ENCODE assay signal across 1 cellular context in genomic region chr2:61017003-61017555, GRCh38.
TF ChIP-seq lines count a peak whose summit lies in the region.

No MANE protein-coding gene starts in this region.

TF ChIP-seq in SK-N-SH, 30 proteins besides CTCF, POLR2A, EP300 and RAD21 (continued from another document):
- no peak for TF ChIP-seq IRF3 (IDR thresholded peaks at IDR 0.05; ENCODE audit: low read depth, low read length)
- TF ChIP-seq FOXJ3 (CRISPR knock-in tag; IDR thresholded peaks at IDR 0.05), result no peak
- TF ChIP-seq, protein P1, sequence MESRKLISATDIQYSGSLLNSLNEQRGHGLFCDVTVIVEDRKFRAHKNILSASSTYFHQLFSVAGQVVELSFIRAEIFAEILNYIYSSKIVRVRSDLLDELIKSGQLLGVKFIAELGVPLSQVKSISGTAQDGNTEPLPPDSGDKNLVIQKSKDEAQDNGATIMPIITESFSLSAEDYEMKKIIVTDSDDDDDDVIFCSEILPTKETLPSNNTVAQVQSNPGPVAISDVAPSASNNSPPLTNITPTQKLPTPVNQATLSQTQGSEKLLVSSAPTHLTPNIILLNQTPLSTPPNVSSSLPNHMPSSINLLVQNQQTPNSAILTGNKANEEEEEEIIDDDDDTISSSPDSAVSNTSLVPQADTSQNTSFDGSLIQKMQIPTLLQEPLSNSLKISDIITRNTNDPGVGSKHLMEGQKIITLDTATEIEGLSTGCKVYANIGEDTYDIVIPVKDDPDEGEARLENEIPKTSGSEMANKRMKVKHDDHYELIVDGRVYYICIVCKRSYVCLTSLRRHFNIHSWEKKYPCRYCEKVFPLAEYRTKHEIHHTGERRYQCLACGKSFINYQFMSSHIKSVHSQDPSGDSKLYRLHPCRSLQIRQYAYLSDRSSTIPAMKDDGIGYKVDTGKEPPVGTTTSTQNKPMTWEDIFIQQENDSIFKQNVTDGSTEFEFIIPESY (IDR thresholded peaks at IDR 0.05; ENCODE audit: borderline replicate concordance, low read depth), result no peak
- no peak for TF ChIP-seq USF2 (IDR thresholded peaks at IDR 0.05; ENCODE audit: borderline replicate concordance, low read depth, low read length)
- peak; percentile 28; the same call in 1 of the 2 replicates for TF ChIP-seq USF1 (IDR thresholded peaks at IDR 0.05; ENCODE audit: borderline replicate concordance, low read depth)
- no peak for TF ChIP-seq RFX5 (IDR thresholded peaks at IDR 0.05; ENCODE audit: low read length)
- TF ChIP-seq CHD2 (IDR thresholded peaks at IDR 0.05; ENCODE audit: low read length, partially characterized antibody), result peak; percentile 61
- peak; percentile 62 for TF ChIP-seq ELF1 (IDR thresholded peaks at IDR 0.05)
- TF ChIP-seq TAF1 (IDR thresholded peaks at IDR 0.05; ENCODE audit: borderline replicate concordance, low read depth, low read length), result peak; percentile 72
- TF ChIP-seq, protein P2, sequence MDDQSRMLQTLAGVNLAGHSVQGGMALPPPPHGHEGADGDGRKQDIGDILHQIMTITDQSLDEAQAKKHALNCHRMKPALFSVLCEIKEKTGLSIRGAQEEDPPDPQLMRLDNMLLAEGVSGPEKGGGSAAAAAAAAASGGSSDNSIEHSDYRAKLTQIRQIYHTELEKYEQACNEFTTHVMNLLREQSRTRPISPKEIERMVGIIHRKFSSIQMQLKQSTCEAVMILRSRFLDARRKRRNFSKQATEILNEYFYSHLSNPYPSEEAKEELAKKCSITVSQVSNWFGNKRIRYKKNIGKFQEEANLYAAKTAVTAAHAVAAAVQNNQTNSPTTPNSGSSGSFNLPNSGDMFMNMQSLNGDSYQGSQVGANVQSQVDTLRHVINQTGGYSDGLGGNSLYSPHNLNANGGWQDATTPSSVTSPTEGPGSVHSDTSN (IDR thresholded peaks at IDR 0.05), result no peak
- TF ChIP-seq, protein P3, sequence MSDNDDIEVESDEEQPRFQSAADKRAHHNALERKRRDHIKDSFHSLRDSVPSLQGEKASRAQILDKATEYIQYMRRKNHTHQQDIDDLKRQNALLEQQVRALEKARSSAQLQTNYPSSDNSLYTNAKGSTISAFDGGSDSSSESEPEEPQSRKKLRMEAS (IDR thresholded peaks at IDR 0.05; ENCODE audit: low read depth), result peak; percentile 85
- no peak for TF ChIP-seq SMC3 (IDR thresholded peaks at IDR 0.05; ENCODE audit: low read depth, low read length)
- peak; percentile 42; the same call in 1 of the 2 replicates for TF ChIP-seq GATA2 (CRISPR knock-in tag; IDR thresholded peaks at IDR 0.05)
- TF ChIP-seq NRF1 (IDR thresholded peaks at IDR 0.05; ENCODE audit: low read depth, low read length), result no peak
- no peak for TF ChIP-seq MEF2A (IDR thresholded peaks at IDR 0.05; ENCODE audit: borderline replicate concordance, low read depth)
- TF ChIP-seq FOSL2 (IDR thresholded peaks at IDR 0.05; ENCODE audit: borderline replicate concordance, low read depth), result no peak
- no peak for TF ChIP-seq NFIC (IDR thresholded peaks at IDR 0.05; ENCODE audit: borderline replicate concordance)
- TF ChIP-seq RXRA (IDR thresholded peaks at IDR 0.05; ENCODE audit: borderline replicate concordance, low read depth), result no peak
- peak; percentile 36; the same call in 1 of the 2 replicates for TF ChIP-seq TCF12 (IDR thresholded peaks at IDR 0.05)
- TF ChIP-seq POLR2AphosphoS5 (IDR thresholded peaks at IDR 0.05; ENCODE audit: low read depth, low read length), result no peak; the same call in none of the 2 replicates
- TF ChIP-seq SIN3A (IDR thresholded peaks at IDR 0.05; ENCODE audit: borderline replicate concordance, low read depth, low read length), result 0 out of 2 replicates have a peak, but pooled peaks have one; percentile 57
- no peak for TF ChIP-seq TEAD4 (IDR thresholded peaks at IDR 0.05; ENCODE audit: borderline replicate concordance, insufficient read depth)
- TF ChIP-seq EZH2phosphoT487 (IDR thresholded peaks at IDR 0.05; ENCODE audit: borderline replicate concordance, low read depth), result no peak
- no peak for TF ChIP-seq RCOR1 (IDR thresholded peaks at IDR 0.05; ENCODE audit: low read length)
